In the genomic region with DNA sequence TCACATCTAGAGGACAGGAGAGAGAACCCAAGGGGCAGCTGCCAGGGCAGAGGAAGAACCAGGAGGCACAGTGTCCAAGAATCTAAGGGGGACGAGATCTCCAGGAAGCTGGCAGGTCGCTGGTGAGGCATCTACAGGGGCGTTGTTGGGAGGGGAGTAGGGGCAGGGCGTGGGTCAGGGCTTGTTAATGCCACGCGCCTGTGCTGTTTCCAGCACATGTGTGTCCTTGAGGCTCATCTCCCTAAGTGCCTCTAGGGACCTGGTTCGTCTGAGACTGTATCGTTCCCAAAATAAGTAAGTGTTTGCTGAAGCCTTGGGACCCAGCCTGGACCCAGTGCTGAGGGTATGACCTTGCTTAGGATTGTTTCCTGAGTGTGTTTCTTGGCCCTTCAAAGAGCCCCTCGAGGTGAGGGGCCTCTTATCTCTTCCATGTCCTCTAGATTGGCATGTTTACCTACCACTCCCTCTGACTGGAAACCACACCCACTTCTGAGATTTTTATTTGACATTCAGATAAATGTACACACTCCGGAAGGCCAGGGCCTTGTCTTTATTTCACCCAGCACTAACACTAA, we compare ENCODE assay signal across 21 cellular contexts. TPM values are rescaled to one million over a fixed set of nuclear protein-coding genes. Genes with fewer than 3 reads are reported as not detected.
DNase-seq lines count a peak whose midpoint lies in the region; ATAC-seq, FAIRE-seq and TF ChIP-seq lines count a peak whose summit lies in the region.
"Had no signal": no experiment of that assay in that cellular context is flagged by ENCODE, and none has a peak within 500 bp of the region (broad histone marks: within the 10 kb centered on the region; RNA-seq: fewer than 3 reads in every experiment).

No MANE protein-coding gene starts in this region.

- no peaks in the 10 kb centered on the region for H3K27me3 Mint-ChIP-seq in CD4-positive, CD25-positive, alpha-beta regulatory T cell
- H3K27me3 Mint-ChIP-seq in progenitor cell of endocrine pancreas = no peaks in the 10 kb centered on the region
- H3K27me3 Mint-ChIP-seq: B cell had no signal

- no peak overlapping the region for H3K4me3 Mint-ChIP-seq in CD4-positive, CD25-positive, alpha-beta regulatory T cell
- peak overlapping the region; percentile 9 for H3K4me3 Mint-ChIP-seq in progenitor cell of endocrine pancreas (ENCODE audit: low read depth)
- H3K4me3 Mint-ChIP-seq: B cell had no signal

- H3K9me3 ChIP-seq in CD4-positive, CD25-positive, alpha-beta regulatory T cell (ENCODE audit: control insufficient read depth in 2 of 2, low read length in 2 of 2) = no peaks in the 10 kb centered on the region
- H3K9me3 ChIP-seq in hepatocyte (ENCODE audit: low read depth) = no peaks in the 10 kb centered on the region
- H3K9me3 ChIP-seq: adrenal gland, HAP-1 had no signal

- FAIRE-seq in HTR-8/SVneo (lab: Jason Lieb, UNC) = no peak
- FAIRE-seq: GM12892, keratinocyte had no signal

- no peaks in the 10 kb centered on the region for H3K9me3 Mint-ChIP-seq in CD4-positive, CD25-positive, alpha-beta regulatory T cell
- no peaks in the 10 kb centered on the region for H3K9me3 Mint-ChIP-seq in progenitor cell of endocrine pancreas (ENCODE audit: low read depth)

- peaks cover 11% of the 10 kb centered on the region for H3K36me3 Mint-ChIP-seq in CD4-positive, CD25-positive, alpha-beta regulatory T cell
- H3K36me3 Mint-ChIP-seq in progenitor cell of endocrine pancreas (ENCODE audit: insufficient read depth) = peaks cover 11% of the 10 kb centered on the region

- H3K9me2 ChIP-seq in hepatocyte (replicated peaks; ENCODE audit: insufficient read depth) = no peaks in the 10 kb centered on the region

- no peak for DNase-seq in CD4-positive, CD25-positive, alpha-beta regulatory T cell
- DNase-seq in DMS53 treated with DMSO at 0.1 percent for 48 hours (lab: John Stamatoyannopoulos, UW; ENCODE audit: unreplicated experiment) (peak; percentile 10), hepatocyte (ENCODE audit: low spot score) (peak; percentile 64), progenitor cell of endocrine pancreas (ENCODE audit: low spot score, unreplicated experiment) (no peak), posterior vena cava (ENCODE audit: low spot score) (no peak), NK-92 (lab: John Stamatoyannopoulos, UW; ENCODE audit: unreplicated experiment) (no peak), HTR-8/SVneo (ENCODE audit: insufficient read length, low spot score) (no peak)
- DNase-seq: activated CD4-positive, alpha-beta T cell treated with anti-CD3 and anti-CD28 coated beads, Interleukin-2, amount 50 U/mL, for 4 hours; activated gamma-delta T cell treated with Interleukin-2 at 50 U/mL for 16 hours; adrenal gland; dorsolateral prefrontal cortex; foreskin keratinocyte; midbrain; SHP77 treated with DMSO at 0.1 percent for 48 hours; stimulated activated CD4-positive, alpha-beta T cell treated with anti-CD3 and anti-CD28 coated beads, Interleukin-12 subunit alpha, Interleukin-12 subunit beta, amount 100 ng/mL, for 4 hours had no signal

- H3K27ac Mint-ChIP-seq in CD4-positive, CD25-positive, alpha-beta regulatory T cell = peak overlapping the region in 2 of 3 donors; percentile 17 to 25
- peak overlapping the region; percentile 78 for H3K27ac Mint-ChIP-seq in progenitor cell of endocrine pancreas
- H3K27ac Mint-ChIP-seq: B cell had no signal

- H3K4me1 ChIP-seq in CD4-positive, CD25-positive, alpha-beta regulatory T cell (ENCODE audit: control insufficient read depth, insufficient read depth, low read length, poor library complexity, severe bottlenecking) = peaks cover 2% of the 10 kb centered on the region
- H3K4me1 ChIP-seq in hepatocyte (ENCODE audit: insufficient read depth) = peaks cover 30% of the 10 kb centered on the region
- H3K4me1 ChIP-seq: adrenal gland, HAP-1 had no signal

- peaks cover 23% of the 10 kb centered on the region for H3K79me2 ChIP-seq in hepatocyte

- intact Hi-C loops in posterior vena cava (cut with DNase I) = no loop called here

- WGBS in hepatocyte (ENCODE audit: low lambda C conversion rate, missing lambda C conversion rate) = 66% methylated on average over 10 of the region's 10 CpGs

- H3K4me2 ChIP-seq in hepatocyte = peak overlapping the region; percentile 16

- H3K36me3 ChIP-seq in CD4-positive, CD25-positive, alpha-beta regulatory T cell (ENCODE audit: control insufficient read depth, insufficient read depth, low read length) = no peaks in the 10 kb centered on the region
- no peaks in the 10 kb centered on the region for H3K36me3 ChIP-seq in hepatocyte (replicated peaks; ENCODE audit: insufficient read depth, low read depth)
- H3K36me3 ChIP-seq: adrenal gland had no signal

- H4K20me1 ChIP-seq in hepatocyte (ENCODE audit: insufficient read depth, poor library complexity, severe bottlenecking) = no peaks in the 10 kb centered on the region

- no peak overlapping the region for H2AFZ ChIP-seq in hepatocyte

- H3K4me1 Mint-ChIP-seq in CD4-positive, CD25-positive, alpha-beta regulatory T cell = peaks cover 0 to 23% (median 13%) of the 10 kb centered on the region in 4 donors
- H3K4me1 Mint-ChIP-seq in progenitor cell of endocrine pancreas (ENCODE audit: low read depth) = peaks cover 28% of the 10 kb centered on the region

- no peak overlapping the region for H3K4me3 ChIP-seq in CD4-positive, CD25-positive, alpha-beta regulatory T cell (ENCODE audit: low read depth, low read length)
- no peak overlapping the region for H3K4me3 ChIP-seq in hepatocyte
- H3K4me3 ChIP-seq: adrenal gland, dorsolateral prefrontal cortex, HAP-1 had no signal

- TF ChIP-seq CTCF in hepatocyte (IDR thresholded peaks at IDR 0.05; ENCODE audit: poor library complexity) (no peak), progenitor cell of endocrine pancreas (IDR thresholded peaks at IDR 0.05; ENCODE audit: unreplicated experiment) (no peak)

- no peak for ATAC-seq in CD4-positive, CD25-positive, alpha-beta regulatory T cell (ENCODE audit: low read depth in 2 of 2)
- ATAC-seq: foreskin keratinocyte had no signal

- H3K27me3 ChIP-seq in CD4-positive, CD25-positive, alpha-beta regulatory T cell (ENCODE audit: control insufficient read depth, insufficient read depth, low read length) = no peaks in the 10 kb centered on the region
- no peaks in the 10 kb centered on the region for H3K27me3 ChIP-seq in hepatocyte
- H3K27me3 ChIP-seq: adrenal gland, foreskin keratinocyte had no signal

- no peak overlapping the region for H3K27ac ChIP-seq in CD4-positive, CD25-positive, alpha-beta regulatory T cell (ENCODE audit: insufficient read depth, low read length, poor library complexity, severe bottlenecking)
- H3K27ac ChIP-seq in hepatocyte = peak overlapping the region; percentile 65
- H3K27ac ChIP-seq: adrenal gland, dorsolateral prefrontal cortex, epithelial cell of prostate, foreskin keratinocyte, WERI-Rb-1 had no signal

RNA-seq across cellular contexts. Expression of a gene that starts 22.2 kb away (rescaled TPM):
- 11.4 TPM for total RNA-seq in CD4-positive, CD25-positive, alpha-beta regulatory T cell
- 1 to 10 TPM; 2.7 to 5.6 (median 4.1) TPM for polyA plus RNA-seq in CD4-positive, CD25-positive, alpha-beta regulatory T cell
- total RNA-seq in hepatocyte = 25.6 and 37.3 TPM in 2 replicates
- polyA plus RNA-seq in hepatocyte = 21.1 and 25.4 TPM in 2 replicates
- total RNA-seq in progenitor cell of endocrine pancreas = 18.2 and 20.0 TPM in 2 replicates
- total RNA-seq in posterior vena cava = 1 to 10 TPM; 4.2 to 4.3 TPM

Comparison
In these comparisons a context has a peak if more than half of its experiments do, and no peak if none do; other contexts are left out.
1. DNase-seq: peak in DMS53 treated with DMSO at 0.1 percent for 48 hours (single experiment) and hepatocyte (single experiment); none in CD4-positive, CD25-positive, alpha-beta regulatory T cell (0 of 3), progenitor cell of endocrine pancreas (single experiment), posterior vena cava (single experiment), NK-92 (single experiment) and HTR-8/SVneo (single experiment).